In genomic region chr1:44812822-44813543, GRCh38 we compare ENCODE assay signal across 1 cellular context.
TF ChIP-seq lines count a peak whose summit lies in the region.

No MANE protein-coding gene starts in this region.

TF ChIP-seq in WTC11, 78 proteins besides CTCF, POLR2A, EP300 and RAD21 (continued from another document):
- TF ChIP-seq ZNF532 (CRISPR knock-in tag; IDR thresholded peaks at IDR 0.05; ENCODE audit: borderline replicate concordance): no peak
TF ChIP-seq in WTC11: peak in this region for 7.
